Comparison of ENCODE assay signal across 8 cellular contexts in genomic region chr11:2399488-2400068, GRCh38. TPM values are rescaled to one million over a fixed set of nuclear protein-coding genes. Genes with fewer than 3 reads are reported as not detected.
DNase-seq lines count a peak whose midpoint lies in the region; ATAC-seq and TF ChIP-seq lines count a peak whose summit lies in the region.

No MANE protein-coding gene starts in this region.

- TF ChIP-seq CTCF in astrocyte of the cerebellum (IDR thresholded peaks at IDR 0.05; ENCODE audit: low read depth, low read length, missing control alignments) (no peak), stomach (IDR thresholded peaks at IDR 0.05) (no peak)

- H3K4me3 ChIP-seq in astrocyte of the cerebellum (ENCODE audit: low read depth, low read length) (peak overlapping the region; percentile 76), stomach (peak overlapping the region; percentile 63 to 97 (median 76))

- intact Hi-C loops in left colon (cut with DNase I, micrococcal nuclease), result no loop called here
- intact Hi-C loops in stomach (cut with DNase I; ENCODE audit: low total_unique reads), result no loop called here

- H3K36me3 ChIP-seq in stomach, result peaks cover 48 to 73% (median 68%) of the 10 kb centered on the region in 4 donors

- peaks cover 9 to 14% (median 13%) of the 10 kb centered on the region in 3 donors for H3K4me1 Mint-ChIP-seq in IgD-negative memory B cell

- H3K9me3 Mint-ChIP-seq in IgD-negative memory B cell, result no peaks in the 10 kb centered on the region

- H3K27ac Mint-ChIP-seq in IgD-negative memory B cell, result peak overlapping the region; percentile 95 to 97 (median 96)

- WGBS in stomach, 5 donors, result 9 to 17% (median 9%) methylated on average over 6 to 23 of the region's 23 CpGs

- H3K4me1 ChIP-seq in stomach, result peaks cover 18 to 40% (median 34%) of the 10 kb centered on the region in 4 donors

- H3K4me3 Mint-ChIP-seq in IgD-negative memory B cell, result peak overlapping the region; percentile 60 to 92 (median 90)

- no peaks in the 10 kb centered on the region for H3K36me3 Mint-ChIP-seq in IgD-negative memory B cell

- H3K27ac ChIP-seq in stomach, result peak overlapping the region; percentile 93 to 100 (median 99)

- TF ChIP-seq POLR2A in stomach (IDR thresholded peaks at IDR 0.05), result no peak

- ATAC-seq in left colon (peak; percentile 20), HG02981 (IDR thresholded peaks at IDR 0.05; ENCODE audit: unreplicated experiment) (no peak)

- no peaks in the 10 kb centered on the region for H3K27me3 ChIP-seq in stomach

- no peaks in the 10 kb centered on the region for H3K9me3 ChIP-seq in stomach

- TF ChIP-seq EP300 in stomach (IDR thresholded peaks at IDR 0.05), result no peak

- in situ Hi-C loops in astrocyte of the cerebellum (cut with HindIII; ENCODE audit: low sequenced_read_pairs), result no loop called here

- peak; percentile 17 to 30 for DNase-seq in activated CD4-positive, alpha-beta T cell treated with anti-CD3 and anti-CD28 coated beads for 4 hours
- no peak for DNase-seq in activated CD4-positive, alpha-beta T cell treated with anti-CD3 and anti-CD28 coated beads, Interleukin-2, amount 50 U/mL, for 48 hours
- no peak for DNase-seq in astrocyte of the cerebellum (ENCODE audit: low read depth)
- DNase-seq in left colon, result no peak
- DNase-seq in stomach, result peak; percentile 37
- no peak for DNase-seq in NCI-H2081 treated with DMSO at 0.1 percent for 48 hours (lab: John Stamatoyannopoulos, UW)

- H3K27me3 Mint-ChIP-seq in IgD-negative memory B cell, result no peaks in the 10 kb centered on the region

RNA-seq across cellular contexts. Expression of gene TSSC4, which starts 1.0 kb away (rescaled TPM):
- polyA plus RNA-seq in IgD-negative memory B cell, result 86.8 TPM
- 10 to 100 TPM; 39.9 to 40.4 TPM for total RNA-seq in left colon
- 100 to 1,000 TPM in 1 of 5 donors, 10 to 100 TPM in 3, 1 to 10 TPM in 1; 9.4 to 147 (median 44.2) TPM for total RNA-seq in stomach
- polyA plus RNA-seq in stomach, result 10 to 100 TPM; 51.5 to 65.3 (median 54.9) TPM

RNA-seq across cellular contexts. Expression of gene CD81, which starts 22.5 kb away (rescaled TPM):
- 195 TPM for polyA plus RNA-seq in IgD-negative memory B cell
- 100 to 1,000 TPM; 111 to 217 TPM for total RNA-seq in left colon
- total RNA-seq in stomach, result 100 to 1,000 TPM; 218 to 263 (median 227) TPM
- polyA plus RNA-seq in stomach, result 100 to 1,000 TPM in 2 of 3 donors, 10 to 100 TPM in 1; 95.0 to 327 (median 120) TPM

RNA-seq across cellular contexts. Expression of gene TRPM5, which starts 44.7 kb away (rescaled TPM):
- polyA plus RNA-seq in IgD-negative memory B cell, result not detected
- 1 to 10 TPM; 2.0 to 3.8 TPM for total RNA-seq in left colon
- 10 to 100 TPM in 1 of 5 donors, under 1 TPM in 3, not detected in 1; 0.43 to 11.6 (median 0.50) TPM for total RNA-seq in stomach
- polyA plus RNA-seq in stomach, result under 1 TPM; 0.15 to 0.61 (median 0.31) TPM

RNA-seq across cellular contexts. Expression of gene KCNQ1, which starts 45.2 kb away (rescaled TPM):
- polyA plus RNA-seq in IgD-negative memory B cell, result 20.5 TPM
- 10 to 100 TPM; 42.8 to 56.8 TPM for total RNA-seq in left colon
- total RNA-seq in stomach, result 100 to 1,000 TPM in 1 of 5 donors, 10 to 100 TPM in 4; 12.1 to 155 (median 75.9) TPM
- 10 to 100 TPM; 29.3 to 55.8 (median 42.2) TPM for polyA plus RNA-seq in stomach

Comparison
In these comparisons a context has a peak if more than half of its experiments do, and no peak if none do; other contexts are left out.
1. DNase-seq: peak in activated CD4-positive, alpha-beta T cell treated with anti-CD3 and anti-CD28 coated beads for 4 hours (2 of 2) and stomach (single experiment); none in activated CD4-positive, alpha-beta T cell treated with anti-CD3 and anti-CD28 coated beads, Interleukin-2, amount 50 U/mL, for 48 hours (0 of 2), astrocyte of the cerebellum (single experiment), left colon (0 of 2) and NCI-H2081 treated with DMSO at 0.1 percent for 48 hours (single experiment).